ENCODE assay signal across 8 cellular contexts in genomic region chr1:45583264-45583665, GRCh38. TPM values are rescaled to one million over a fixed set of nuclear protein-coding genes. Genes with fewer than 3 reads are reported as not detected.
DNase-seq lines count a peak whose midpoint lies in the region; ATAC-seq and TF ChIP-seq lines count a peak whose summit lies in the region.

No MANE protein-coding gene starts in this region.

- DNase-seq in NCI-H1694 treated with DMSO at 0.1 percent for 48 hours (lab: John Stamatoyannopoulos, UW) = peak; percentile 98
- peak; percentile 93 for DNase-seq in T-helper 2 cell treated with Interferon-gamma antibody and Interleukin-4, amounts not matched to agents 5 μg/mL and 100 μg/mL, for 36 hours (ENCODE audit: low spot score)
- peak; percentile 98 for DNase-seq in astrocyte of the hippocampus (ENCODE audit: low read depth, low spot score)
- DNase-seq in hepatocyte (ENCODE audit: low spot score) = peak; percentile 97
- DNase-seq in cortex of kidney (lab: John Stamatoyannopoulos, UW) = no peak

- H3K36me3 ChIP-seq in hepatocyte (replicated peaks; ENCODE audit: insufficient read depth, low read depth) (no peaks in the 10 kb centered on the region), rectal smooth muscle tissue (ENCODE audit: control insufficient read depth, insufficient read depth, low read length) (no peaks in the 10 kb centered on the region)

- peak overlapping the region; percentile 20 for H3K9ac ChIP-seq in rectal smooth muscle tissue (ENCODE audit: low read length)

- H3K9me2 ChIP-seq in hepatocyte (replicated peaks; ENCODE audit: insufficient read depth) = no peaks in the 10 kb centered on the region

- peak overlapping the region; percentile 69 for H3K4me3 ChIP-seq in hepatocyte
- peak overlapping the region; percentile 99 for H3K4me3 ChIP-seq in rectal smooth muscle tissue (ENCODE audit: low read length)

- H3K9me3 Mint-ChIP-seq in T-helper 2 cell treated with Interferon-gamma antibody and Interleukin-4, amounts not matched to agents 5 μg/mL and 100 μg/mL, for 36 hours = no peaks in the 10 kb centered on the region

- H3K4me1 ChIP-seq in hepatocyte (ENCODE audit: insufficient read depth) = peaks cover 14% of the 10 kb centered on the region
- peaks cover 9% of the 10 kb centered on the region for H3K4me1 ChIP-seq in rectal smooth muscle tissue (ENCODE audit: control insufficient read depth, insufficient read depth, low read length)

- H3K9me3 ChIP-seq in hepatocyte (ENCODE audit: low read depth) = no peaks in the 10 kb centered on the region

- H2AFZ ChIP-seq in hepatocyte = peak overlapping the region; percentile 96

- peaks cover 22% of the 10 kb centered on the region for H3K4me1 Mint-ChIP-seq in T-helper 2 cell treated with Interferon-gamma antibody and Interleukin-4, amounts not matched to agents 5 μg/mL and 100 μg/mL, for 36 hours (ENCODE audit: low read depth)

- H3K27me3 ChIP-seq in hepatocyte = no peaks in the 10 kb centered on the region
- no peaks in the 10 kb centered on the region for H3K27me3 ChIP-seq in rectal smooth muscle tissue (ENCODE audit: control insufficient read depth, insufficient read depth, low read length)

- H4K20me1 ChIP-seq in hepatocyte (ENCODE audit: insufficient read depth, poor library complexity, severe bottlenecking) = peaks cover 21% of the 10 kb centered on the region

- peaks cover 32% of the 10 kb centered on the region for H3K79me2 ChIP-seq in hepatocyte

- no peak for TF ChIP-seq CTCF in hepatocyte (IDR thresholded peaks at IDR 0.05; ENCODE audit: poor library complexity)

- H3K36me3 Mint-ChIP-seq in T-helper 2 cell treated with Interferon-gamma antibody and Interleukin-4, amounts not matched to agents 5 μg/mL and 100 μg/mL, for 36 hours (ENCODE audit: low read depth) = peaks cover 20% of the 10 kb centered on the region

- no peaks in the 10 kb centered on the region for H3K27me3 Mint-ChIP-seq in T-helper 2 cell treated with Interferon-gamma antibody and Interleukin-4, amounts not matched to agents 5 μg/mL and 100 μg/mL, for 36 hours (ENCODE audit: low read depth)

- H3K4me2 ChIP-seq in hepatocyte = peak overlapping the region; percentile 79

- H3K4me3 Mint-ChIP-seq in T-helper 2 cell treated with Interferon-gamma antibody and Interleukin-4, amounts not matched to agents 5 μg/mL and 100 μg/mL, for 36 hours = peak overlapping the region; percentile 91

- under 1% methylated on average over 19 of the region's 19 CpGs for WGBS in hepatocyte (ENCODE audit: low lambda C conversion rate, missing lambda C conversion rate)

- peak overlapping the region; percentile 99 for H3K27ac Mint-ChIP-seq in T-helper 2 cell treated with Interferon-gamma antibody and Interleukin-4, amounts not matched to agents 5 μg/mL and 100 μg/mL, for 36 hours

- peak overlapping the region; percentile 80 for H3K27ac ChIP-seq in hepatocyte
- peak overlapping the region; percentile 96 for H3K27ac ChIP-seq in rectal smooth muscle tissue (ENCODE audit: low read depth, low read length)

- ATAC-seq in GM18498 (IDR thresholded peaks at IDR 0.05; ENCODE audit: unreplicated experiment) (peak; percentile 76), HG02938 (IDR thresholded peaks at IDR 0.05; ENCODE audit: unreplicated experiment) (peak; percentile 68)

RNA-seq across cellular contexts. Expression of gene NASP, which starts 0.6 kb away (rescaled TPM):
- total RNA-seq in hepatocyte = 64.3 and 82.6 TPM in 2 replicates
- 68.6 and 83.0 TPM in 2 replicates for polyA plus RNA-seq in hepatocyte

RNA-seq across cellular contexts. Expression of gene AKR1A1, which starts 32.6 kb away (rescaled TPM):
- 174 and 186 TPM in 2 replicates for total RNA-seq in hepatocyte
- polyA plus RNA-seq in hepatocyte = 235 and 271 TPM in 2 replicates

RNA-seq across cellular contexts. Expression of gene CCDC17, which starts 40.6 kb away (rescaled TPM):
- 1.3 and 1.4 TPM in 2 replicates for total RNA-seq in hepatocyte
- polyA plus RNA-seq in hepatocyte = 0.73 and 1.4 TPM in 2 replicates
